1 cellular context compared by ENCODE assay signal in genomic region chr3:13179181-13179580, GRCh38.
TF ChIP-seq lines count a peak whose summit lies in the region.

No MANE protein-coding gene starts in this region.

TF ChIP-seq in HepG2, 621 proteins besides CTCF, POLR2A, EP300 and RAD21 (continued from another document):
- TF ChIP-seq, protein P1, sequence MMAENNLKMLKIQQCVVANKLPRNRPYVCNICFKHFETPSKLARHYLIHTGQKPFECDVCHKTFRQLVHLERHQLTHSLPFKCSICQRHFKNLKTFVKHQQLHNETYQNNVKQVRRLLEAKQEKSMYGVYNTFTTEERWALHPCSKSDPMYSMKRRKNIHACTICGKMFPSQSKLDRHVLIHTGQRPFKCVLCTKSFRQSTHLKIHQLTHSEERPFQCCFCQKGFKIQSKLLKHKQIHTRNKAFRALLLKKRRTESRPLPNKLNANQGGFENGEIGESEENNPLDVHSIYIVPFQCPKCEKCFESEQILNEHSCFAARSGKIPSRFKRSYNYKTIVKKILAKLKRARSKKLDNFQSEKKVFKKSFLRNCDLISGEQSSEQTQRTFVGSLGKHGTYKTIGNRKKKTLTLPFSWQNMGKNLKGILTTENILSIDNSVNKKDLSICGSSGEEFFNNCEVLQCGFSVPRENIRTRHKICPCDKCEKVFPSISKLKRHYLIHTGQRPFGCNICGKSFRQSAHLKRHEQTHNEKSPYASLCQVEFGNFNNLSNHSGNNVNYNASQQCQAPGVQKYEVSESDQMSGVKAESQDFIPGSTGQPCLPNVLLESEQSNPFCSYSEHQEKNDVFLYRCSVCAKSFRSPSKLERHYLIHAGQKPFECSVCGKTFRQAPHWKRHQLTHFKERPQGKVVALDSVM (CRISPR knock-in tag; IDR thresholded peaks at IDR 0.05): no peak
TF ChIP-seq in HepG2: peak in this region for 1.
